In the genomic region with DNA sequence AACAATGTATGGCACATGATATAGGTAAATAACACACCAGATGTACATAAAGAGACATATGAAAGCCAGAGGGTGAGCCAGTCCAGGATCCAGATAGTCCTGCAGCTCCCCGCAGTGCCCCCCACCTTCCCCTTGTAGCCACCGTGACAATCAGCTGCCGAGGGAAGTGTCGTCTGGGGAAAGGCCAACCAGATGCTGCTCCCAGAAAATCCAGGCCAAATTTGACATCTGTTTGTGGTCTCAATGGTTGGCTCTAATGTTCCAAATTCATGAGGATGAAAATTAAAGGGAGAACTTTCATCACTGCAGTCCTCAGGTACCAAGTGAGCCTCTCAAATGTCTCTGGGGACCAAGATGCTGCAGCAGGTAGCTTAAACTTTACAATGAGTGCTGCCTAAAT, we compare ENCODE assay signal across 20 cellular contexts.
DNase-seq lines count a peak whose midpoint lies in the region; ATAC-seq and TF ChIP-seq lines count a peak whose summit lies in the region.
"Had no signal": no experiment of that assay in that cellular context is flagged by ENCODE, and none has a peak within 500 bp of the region (broad histone marks: within the 10 kb centered on the region; RNA-seq: fewer than 3 reads in every experiment).

No MANE protein-coding gene starts in this region.

- POLR2A ChIA-PET in activated B cell treated with CpG ODN at 0.5 μM for 24 hours (lab: Charles Lee) = interaction anchor here (2.5 kb wide), 1 partner anchor 9 kb away, joined by 10 read pairs; no protein-coding TSS in a partner anchor

- no peak overlapping the region for H3K4me3 Mint-ChIP-seq in activated B cell treated with CpG ODN at 0.5 μM for 24 hours
- H3K4me3 Mint-ChIP-seq: CD4-positive, CD25-positive, alpha-beta regulatory T cell; CD8-positive, alpha-beta memory T cell; HFFc6 had no signal

- H3K9me3 Mint-ChIP-seq in activated B cell treated with CpG ODN at 0.5 μM for 24 hours = no peaks in the 10 kb centered on the region
- H3K9me3 Mint-ChIP-seq: HFFc6 had no signal

- H3K79me2 ChIP-seq in Karpas-422 (ENCODE audit: low read length) = no peaks in the 10 kb centered on the region

- peaks cover 71% of the 10 kb centered on the region for H3K4me1 ChIP-seq in Karpas-422 (ENCODE audit: low read length)
- H3K4me1 ChIP-seq: BE2C had no signal

- no peaks in the 10 kb centered on the region for H3K36me3 Mint-ChIP-seq in activated B cell treated with CpG ODN at 0.5 μM for 24 hours (ENCODE audit: low read depth)
- H3K36me3 Mint-ChIP-seq: CD4-positive, CD25-positive, alpha-beta regulatory T cell; CD8-positive, alpha-beta memory T cell had no signal

- H3K9ac ChIP-seq in Karpas-422 (ENCODE audit: low read length) = no peak overlapping the region

- H4K20me1 ChIP-seq in Karpas-422 (ENCODE audit: insufficient read depth, low read depth, low read length) = no peaks in the 10 kb centered on the region

- intact Hi-C loops in activated B cell treated with CpG ODN at 0.5 μM for 24 hours (cut with micrococcal nuclease) = no loop called here
- intact Hi-C loops in sciatic nerve (cut with DNase I) = no loop called here

- peak overlapping the region; percentile 97 for H3K27ac ChIP-seq in Karpas-422 (ENCODE audit: low read length)

- TF ChIP-seq CTCF in AG10803 (conservative IDR thresholded peaks at IDR 0.05; ENCODE audit: low read length) (no peak), activated B cell treated with CpG ODN at 0.5 μM for 24 hours (IDR thresholded peaks at IDR 0.05) (no peak)

- no peaks in the 10 kb centered on the region for H3K9me3 ChIP-seq in Karpas-422 (ENCODE audit: low read length)
- H3K9me3 ChIP-seq: BE2C had no signal

- ATAC-seq in activated B cell treated with CpG ODN at 0.5 μM for 24 hours (ENCODE audit: low read depth) (no peak), sciatic nerve (peak; percentile 45), HG03442 (IDR thresholded peaks at IDR 0.05; ENCODE audit: unreplicated experiment) (no peak)
- ATAC-seq: GM12878, HCT116, HepG2 had no signal

- H3K27me3 Mint-ChIP-seq in activated B cell treated with CpG ODN at 0.5 μM for 24 hours = no peaks in the 10 kb centered on the region
- H3K27me3 Mint-ChIP-seq: CD4-positive, CD25-positive, alpha-beta regulatory T cell; CD8-positive, alpha-beta memory T cell had no signal

- H3K36me3 ChIP-seq in Karpas-422 (ENCODE audit: insufficient read depth, low read length) = no peaks in the 10 kb centered on the region
- H3K36me3 ChIP-seq: BE2C had no signal

- no peaks in the 10 kb centered on the region for H3K27me3 ChIP-seq in Karpas-422 (ENCODE audit: low read length)
- H3K27me3 ChIP-seq: BE2C had no signal

- H3K9me2 ChIP-seq in Karpas-422 (replicated peaks; ENCODE audit: insufficient read depth, low read length) = no peaks in the 10 kb centered on the region

- peaks cover 61% of the 10 kb centered on the region for H3K4me1 Mint-ChIP-seq in activated B cell treated with CpG ODN at 0.5 μM for 24 hours

- peak overlapping the region; percentile 30 for H3K27ac Mint-ChIP-seq in activated B cell treated with CpG ODN at 0.5 μM for 24 hours
- H3K27ac Mint-ChIP-seq: CD4-positive, CD25-positive, alpha-beta regulatory T cell; HFFc6 had no signal

- DNase-seq in AG10803 (ENCODE audit: low read depth) = peak; percentile 32
- DNase-seq in Karpas-422 = no peak
- DNase-seq in activated B cell treated with CpG ODN at 0.5 μM for 24 hours = no peak
- DNase-seq in sciatic nerve (ENCODE audit: low spot score) = no peak
- no peak for DNase-seq in COR-L47 (lab: John Stamatoyannopoulos, UW)
- no peak for DNase-seq in NOMO-1 (lab: John Stamatoyannopoulos, UW; ENCODE audit: unreplicated experiment in 2 of 2)
- DNase-seq: BE2C; C1 segment of cervical spinal cord; CD4-positive, CD25-positive, alpha-beta regulatory T cell; CD8-positive, alpha-beta memory T cell; DMS53; DND-41; EL; GOT3; H7; HFFc6 had no signal

- H3K4me3 ChIP-seq in AG10803 (ENCODE audit: low read length) = no peak overlapping the region
- H3K4me3 ChIP-seq in Karpas-422 (ENCODE audit: low read length) = no peak overlapping the region
- H3K4me3 ChIP-seq: GM12878 had no signal

- no peak overlapping the region for H3K4me2 ChIP-seq in Karpas-422 (ENCODE audit: low read depth, low read length, poor library complexity, severe bottlenecking)

- H2AFZ ChIP-seq in Karpas-422 (ENCODE audit: low read length) = no peak overlapping the region

- CTCF ChIA-PET in activated B cell treated with CpG ODN at 0.5 μM for 24 hours (lab: Charles Lee) = no interaction called here
